In the genomic region with DNA sequence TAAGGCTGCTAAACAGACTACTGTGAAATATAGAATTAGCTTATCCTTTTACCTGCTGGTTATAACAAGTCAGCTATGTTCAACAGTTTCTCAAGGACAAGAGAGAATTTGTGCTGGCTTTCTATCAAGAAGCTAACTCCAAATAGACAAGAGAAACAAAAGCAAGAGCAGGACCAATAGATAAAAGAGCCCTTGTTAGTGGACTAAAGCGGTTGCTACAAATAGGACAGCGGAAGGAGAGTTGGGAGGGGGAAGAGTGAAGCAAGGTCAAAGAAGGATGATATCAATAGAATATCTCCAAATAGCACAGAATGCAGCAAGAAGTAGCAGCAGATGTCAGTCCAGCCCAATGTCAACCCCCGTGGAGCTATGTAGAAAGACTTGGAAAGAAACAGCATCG, we compare ENCODE assay signal across 17 cellular contexts. TPM values are rescaled to one million over a fixed set of nuclear protein-coding genes. Genes with fewer than 3 reads are reported as not detected.
DNase-seq lines count a peak whose midpoint lies in the region; ATAC-seq lines count a peak whose summit lies in the region.
"Had no signal": no experiment of that assay in that cellular context is flagged by ENCODE, and none has a peak within 500 bp of the region (broad histone marks: within the 10 kb centered on the region; RNA-seq: fewer than 3 reads in every experiment).

No MANE protein-coding gene starts in this region.

- 67 to 76% methylated on average over 4 of the region's 4 CpGs for WGBS in aorta, 2 donors

- H3K27me3 ChIP-seq in aorta (ENCODE audit: control insufficient read depth in 1 of 2, insufficient read depth in 2 of 2, low read length in 1 of 2), result peaks cover 0 to 3% of the 10 kb centered on the region in 2 donors

- H3K9me3 ChIP-seq in aorta (ENCODE audit: control insufficient read depth, low read length), result peaks cover 2% of the 10 kb centered on the region
- H3K9me3 ChIP-seq: SK-N-SH had no signal

- in situ Hi-C loops in SK-MEL-5 (cut with HindIII; ENCODE audit: low pct_unique_long_range_greater_than_20kb, low sequenced_read_pairs), result no loop called here

- no peak for ATAC-seq in aorta (ENCODE audit: low FRiP score)
- ATAC-seq: K562 had no signal

- intact Hi-C loops in aorta (cut with DNase I) (no loop called here), posterior vena cava (cut with DNase I) (loop anchor here in 1 of 2 donors (5.0 kb wide), 1 partner anchor 186 kb away; no protein-coding TSS in a partner anchor)

- H3K4me1 ChIP-seq in aorta (ENCODE audit: control insufficient read depth in 1 of 2, insufficient read depth in 2 of 2, low read length in 2 of 2), result no peaks in the 10 kb centered on the region

- no peak overlapping the region for H3K27ac ChIP-seq in aorta (ENCODE audit: low read depth in 1 of 2, low read length in 2 of 2)
- H3K27ac ChIP-seq: 22Rv1 had no signal

- H3K4me3 ChIP-seq in aorta (ENCODE audit: low read length in 2 of 2), result no peak overlapping the region
- H3K4me3 ChIP-seq: K562 had no signal

- no peaks in the 10 kb centered on the region for H3K36me3 ChIP-seq in aorta (ENCODE audit: control insufficient read depth in 1 of 2, insufficient read depth in 2 of 2, low read length in 1 of 2)

- peak; percentile 25 for DNase-seq in DMS 273 (lab: John Stamatoyannopoulos, UW; ENCODE audit: unreplicated experiment)
- DNase-seq in DMS 273 treated with DMSO at 0.1 percent for 48 hours (lab: John Stamatoyannopoulos, UW), result no peak
- DNase-seq in SK-MEL-5 (ENCODE audit: low read depth, low spot score), result peak; percentile 48
- DNase-seq in inferior parietal cortex (ENCODE audit: extremely low spot score), result peak; percentile 40
- DNase-seq in retina, result peak; percentile 26
- no peak for DNase-seq in NCI-H774 (lab: John Stamatoyannopoulos, UW)
- no peak for DNase-seq in aorta
- DNase-seq in posterior vena cava (ENCODE audit: low spot score), result no peak
- DNase-seq: AML-193, COR-L47, DMS153, EL, NCI-H2081, SHP77, SK-N-SH had no signal

RNA-seq across cellular contexts. Expression of a gene that starts 53.0 kb away (rescaled TPM):
- 29.3 and 35.7 TPM in 2 replicates for total RNA-seq in SK-MEL-5 (2014; rRNA removed; shearing (Covaris generic))
- polyA plus RNA-seq in SK-MEL-5 (2015; cell fraction: cytosol; rRNA removed), result 22.7 and 27.2 TPM in 2 replicates
- 17.6 TPM in 2 replicates for polyA plus RNA-seq in SK-MEL-5 (2015; cell fraction: nucleus; rRNA removed)
- total RNA-seq in aorta (100 to 1,000 TPM; 165 to 177 TPM), posterior vena cava (100 to 1,000 TPM; 119 to 169 TPM)
- polyA plus RNA-seq in aorta, result 10 to 100 TPM; 18.6 to 41.9 TPM

Comparison
In these comparisons a context has a peak if more than half of its experiments do, and no peak if none do; other contexts are left out.
1. DNase-seq: peak in DMS 273 (single experiment), SK-MEL-5 (single experiment), inferior parietal cortex (single experiment) and retina (single experiment); none in DMS 273 treated with DMSO at 0.1 percent for 48 hours (single experiment), NCI-H774 (single experiment), aorta (0 of 2) and posterior vena cava (single experiment).